In genomic region chr2:62745891-62746481, GRCh38 we compare ENCODE assay signal across 28 cellular contexts.
"Had no signal": no experiment of that assay in that cellular context is flagged by ENCODE, and none has a peak within 500 bp of the region (broad histone marks: within the 10 kb centered on the region; RNA-seq: fewer than 3 reads in every experiment).

No MANE protein-coding gene starts in this region.

- H3K27ac ChIP-seq: colonic mucosa, epithelial cell of prostate, foreskin keratinocyte, gastroesophageal sphincter, heart left ventricle, prostate gland, right atrium auricular region, thoracic aorta, tibial nerve, upper lobe of right lung, uterus had no signal

- H3K4me1 ChIP-seq: colonic mucosa, prostate gland, upper lobe of right lung, uterus had no signal

- DNase-seq: colonic mucosa; effector CD8-positive, alpha-beta T cell; endodermal cell; foreskin keratinocyte; heart left ventricle; hippocampal formation; kidney glomerular epithelial cell; left colon; left ventricle myocardium superior; mesenchymal stem cell; midbrain; naive thymus-derived CD4-positive, alpha-beta T cell; nucleus accumbens; sigmoid colon; stimulated activated CD4-positive, alpha-beta T cell treated with anti-CD3 and anti-CD28 coated beads, Interleukin-4, amount 100 ng/mL, for 4 hours; stimulated activated naive B cell treated with anti-CD40 and anti-IgM and Interleukin-4, amounts not matched to agents 10 μg/mL and 1 μg/mL and 100 μg/mL, for 72 hours; upper lobe of right lung; uterus had no signal

- ATAC-seq: esophagus mucosa; foreskin keratinocyte; gastroesophageal sphincter; heart left ventricle; left colon; left ventricle myocardium superior; naive thymus-derived CD4-positive, alpha-beta T cell; stimulated activated naive B cell treated with anti-CD40 and anti-IgM and Interleukin-4, amounts not matched to agents 10 μg/mL and 1 μg/mL and 100 μg/mL, for 72 hours; upper lobe of right lung had no signal

- H3K9me3 ChIP-seq: colonic mucosa, gastroesophageal sphincter, prostate gland, sigmoid colon, thoracic aorta, upper lobe of right lung, uterus had no signal

- H3K9me3 Mint-ChIP-seq: dendritic cell treated with granulocyte-macrophage colony-stimulating factor and Interleukin-4, amounts not matched to agents 40 ng/mL and 50 ng/mL, for 4 days had no signal

- H3K27me3 ChIP-seq: colonic mucosa, foreskin keratinocyte, gastroesophageal sphincter, heart left ventricle, right atrium auricular region, sigmoid colon, tibial nerve, upper lobe of right lung, uterus had no signal

- H3K4me1 Mint-ChIP-seq: endodermal cell had no signal

- H3K27ac Mint-ChIP-seq: dendritic cell treated with granulocyte-macrophage colony-stimulating factor and Interleukin-4, amounts not matched to agents 40 ng/mL and 50 ng/mL, for 4 days; endodermal cell; naive thymus-derived CD4-positive, alpha-beta T cell; nephron; stimulated activated naive B cell treated with anti-CD40 and anti-IgM and Interleukin-4, amounts not matched to agents 10 μg/mL and 1 μg/mL and 100 μg/mL, for 72 hours; stimulated activated naive CD8-positive, alpha-beta T cell treated with anti-CD3 and anti-CD28 coated beads, Interleukin-15, Interleukin-2, amounts not matched to agents 100 ng/mL and 50 ng/mL, for 24 hours had no signal

- H3K4me3 ChIP-seq: colonic mucosa, gastroesophageal sphincter, heart left ventricle, prostate gland, right atrium auricular region, sigmoid colon, thoracic aorta, tibial nerve, upper lobe of right lung, uterus had no signal

- H3K4me3 Mint-ChIP-seq: dendritic cell treated with granulocyte-macrophage colony-stimulating factor and Interleukin-4, amounts not matched to agents 40 ng/mL and 50 ng/mL, for 4 days; endodermal cell; naive thymus-derived CD4-positive, alpha-beta T cell; nephron; stimulated activated naive B cell treated with anti-CD40 and anti-IgM and Interleukin-4, amounts not matched to agents 10 μg/mL and 1 μg/mL and 100 μg/mL, for 72 hours; stimulated activated naive CD8-positive, alpha-beta T cell treated with anti-CD3 and anti-CD28 coated beads, Interleukin-15, Interleukin-2, amounts not matched to agents 100 ng/mL and 50 ng/mL, for 24 hours had no signal

- H3K36me3 ChIP-seq: colonic mucosa, prostate gland, right atrium auricular region, sigmoid colon, thoracic aorta, upper lobe of right lung, uterus had no signal
